Comparison of ENCODE assay signal across 1 cellular context in the genomic region with DNA sequence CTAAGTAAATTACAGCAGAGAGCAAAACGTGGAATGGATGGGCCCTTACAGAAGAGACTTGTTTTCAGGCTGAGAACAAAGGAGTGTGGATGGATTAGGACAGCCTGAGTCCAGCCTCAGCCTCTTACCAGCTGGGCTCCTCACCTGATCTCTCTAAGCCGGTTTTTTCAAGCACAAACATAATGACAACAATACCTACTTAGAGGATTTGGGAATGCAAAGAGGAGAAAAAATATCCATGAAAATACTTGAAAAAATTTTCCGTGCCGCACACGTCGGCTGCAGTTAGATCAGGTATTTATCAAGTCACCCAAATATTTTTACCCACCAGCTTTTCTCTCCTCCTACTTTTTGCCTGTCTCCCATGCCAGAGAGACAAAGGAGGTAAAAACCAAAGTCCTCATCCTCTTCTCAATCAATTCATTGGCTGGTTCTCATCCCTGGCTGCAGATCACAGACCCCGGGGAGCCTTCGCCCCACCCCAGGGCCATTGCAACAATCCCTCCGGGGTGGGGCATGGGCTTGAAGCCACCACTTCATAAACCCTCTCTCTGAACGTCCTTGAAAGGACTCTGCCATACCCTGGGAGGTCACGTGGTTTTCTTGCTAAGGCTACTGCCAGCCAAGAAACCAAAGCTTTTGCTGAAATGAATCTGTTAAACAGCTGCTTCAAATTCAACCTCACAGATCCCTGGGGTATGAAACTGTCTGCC.
TF ChIP-seq lines count a peak whose summit lies in the region.

No MANE protein-coding gene starts in this region.

TF ChIP-seq in HepG2, 621 proteins besides CTCF, POLR2A, EP300 and RAD21 (continued from another document and continues in another):
- TF ChIP-seq, protein P1, sequence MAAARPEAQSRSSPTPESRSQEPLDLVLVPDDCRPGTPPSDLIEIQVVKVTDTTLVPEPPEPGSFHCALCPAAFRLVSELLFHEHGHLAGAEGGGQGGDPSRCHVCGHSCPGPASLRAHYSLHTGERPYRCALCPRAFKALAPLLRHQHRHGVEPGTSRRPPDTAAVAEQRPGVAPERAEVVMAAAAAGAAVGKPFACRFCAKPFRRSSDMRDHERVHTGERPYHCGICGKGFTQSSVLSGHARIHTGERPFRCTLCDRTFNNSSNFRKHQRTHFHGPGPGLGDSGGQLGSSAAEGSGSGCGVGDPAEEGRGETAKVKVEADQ (CRISPR knock-in tag; IDR thresholded peaks at IDR 0.05; ENCODE audit: borderline replicate concordance) = no peak
- TF ChIP-seq NBN (conservative IDR thresholded peaks at IDR 0.05) (no peak), ZNF24 (IDR thresholded peaks at IDR 0.05) (no peak), ZFP90 (CRISPR knock-in tag; IDR thresholded peaks at IDR 0.05; ENCODE audit: borderline replicate concordance) (no peak), FOSL2 (CRISPR knock-in tag; IDR thresholded peaks at IDR 0.05) (peak; percentile 53), ZNF253 (CRISPR knock-in tag; IDR thresholded peaks at IDR 0.05; ENCODE audit: borderline replicate concordance) (no peak), HNRNPL (IDR thresholded peaks at IDR 0.05; ENCODE audit: low read depth, low read length) (no peak), NFYC (CRISPR knock-in tag; IDR thresholded peaks at IDR 0.05) (peak; percentile 22; the same call in 1 of the 2 replicates), TFDP2 (CRISPR knock-in tag; IDR thresholded peaks at IDR 0.05) (no peak), SETDB1 (CRISPR knock-in tag; IDR thresholded peaks at IDR 0.05; ENCODE audit: borderline replicate concordance) (no peak), ZNF224 (CRISPR knock-in tag; IDR thresholded peaks at IDR 0.05) (no peak), HDAC1 (CRISPR knock-in tag; IDR thresholded peaks at IDR 0.05) (no peak), RCOR2 (CRISPR knock-in tag; IDR thresholded peaks at IDR 0.05) (no peak), MNT (IDR thresholded peaks at IDR 0.05) (no peak), ZNF672 (CRISPR knock-in tag; IDR thresholded peaks at IDR 0.05) (no peak), TBL1XR1 (IDR thresholded peaks at IDR 0.05; ENCODE audit: borderline replicate concordance, low read length, partially characterized antibody) (no peak), JARID2 (CRISPR knock-in tag; IDR thresholded peaks at IDR 0.05; ENCODE audit: insufficient replicate concordance) (no peak), TCF12 (IDR thresholded peaks at IDR 0.05) (no peak), TCF12 (CRISPR knock-in tag; IDR thresholded peaks at IDR 0.05) (no peak), SMC3 (IDR thresholded peaks at IDR 0.05; ENCODE audit: low read length) (no peak), TRIM24 (CRISPR knock-in tag; IDR thresholded peaks at IDR 0.05) (no peak), ZC3H4 (CRISPR knock-in tag; IDR thresholded peaks at IDR 0.05; ENCODE audit: borderline replicate concordance) (no peak), ZNF430 (CRISPR knock-in tag; IDR thresholded peaks at IDR 0.05) (no peak), NCOA2 (CRISPR knock-in tag; IDR thresholded peaks at IDR 0.05) (peak; percentile 70; the same call in 1 of the 2 replicates), ZNF660 (CRISPR knock-in tag; IDR thresholded peaks at IDR 0.05; ENCODE audit: borderline replicate concordance, low read depth) (no peak), ZNF605 (CRISPR knock-in tag; IDR thresholded peaks at IDR 0.05) (0 out of 2 replicates have a peak, but pooled peaks have one; percentile 44), ZNF276 (CRISPR knock-in tag; IDR thresholded peaks at IDR 0.05; ENCODE audit: low read depth) (no peak), WIZ (CRISPR knock-in tag; IDR thresholded peaks at IDR 0.05) (no peak), ZFP36L1 (CRISPR knock-in tag; IDR thresholded peaks at IDR 0.05) (no peak)
- TF ChIP-seq, protein P2, sequence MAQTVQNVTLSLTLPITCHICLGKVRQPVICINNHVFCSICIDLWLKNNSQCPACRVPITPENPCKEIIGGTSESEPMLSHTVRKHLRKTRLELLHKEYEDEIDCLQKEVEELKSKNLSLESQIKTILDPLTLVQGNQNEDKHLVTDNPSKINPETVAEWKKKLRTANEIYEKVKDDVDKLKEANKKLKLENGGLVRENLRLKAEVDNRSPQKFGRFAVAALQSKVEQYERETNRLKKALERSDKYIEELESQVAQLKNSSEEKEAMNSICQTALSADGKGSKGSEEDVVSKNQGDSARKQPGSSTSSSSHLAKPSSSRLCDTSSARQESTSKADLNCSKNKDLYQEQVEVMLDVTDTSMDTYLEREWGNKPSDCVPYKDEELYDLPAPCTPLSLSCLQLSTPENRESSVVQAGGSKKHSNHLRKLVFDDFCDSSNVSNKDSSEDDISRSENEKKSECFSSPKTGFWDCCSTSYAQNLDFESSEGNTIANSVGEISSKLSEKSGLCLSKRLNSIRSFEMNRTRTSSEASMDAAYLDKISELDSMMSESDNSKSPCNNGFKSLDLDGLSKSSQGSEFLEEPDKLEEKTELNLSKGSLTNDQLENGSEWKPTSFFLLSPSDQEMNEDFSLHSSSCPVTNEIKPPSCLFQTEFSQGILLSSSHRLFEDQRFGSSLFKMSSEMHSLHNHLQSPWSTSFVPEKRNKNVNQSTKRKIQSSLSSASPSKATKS (CRISPR knock-in tag; IDR thresholded peaks at IDR 0.05) = no peak
- TF ChIP-seq, protein P3, sequence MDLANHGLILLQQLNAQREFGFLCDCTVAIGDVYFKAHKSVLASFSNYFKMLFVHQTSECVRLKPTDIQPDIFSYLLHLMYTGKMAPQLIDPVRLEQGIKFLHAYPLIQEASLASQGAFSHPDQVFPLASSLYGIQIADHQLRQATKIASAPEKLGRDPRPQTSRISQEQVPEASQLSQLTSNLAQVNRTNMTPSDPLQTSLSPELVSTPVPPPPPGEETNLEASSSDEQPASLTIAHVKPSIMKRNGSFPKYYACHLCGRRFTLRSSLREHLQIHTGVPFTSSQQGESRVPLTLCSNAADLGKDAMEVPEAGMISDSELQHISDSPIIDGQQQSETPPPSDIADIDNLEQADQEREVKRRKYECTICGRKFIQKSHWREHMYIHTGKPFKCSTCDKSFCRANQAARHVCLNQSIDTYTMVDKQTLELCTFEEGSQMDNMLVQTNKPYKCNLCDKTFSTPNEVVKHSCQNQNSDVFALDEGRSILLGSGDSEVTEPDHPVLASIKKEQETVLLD (CRISPR knock-in tag; IDR thresholded peaks at IDR 0.05; ENCODE audit: low read depth) = no peak
- TF ChIP-seq, protein P4, sequence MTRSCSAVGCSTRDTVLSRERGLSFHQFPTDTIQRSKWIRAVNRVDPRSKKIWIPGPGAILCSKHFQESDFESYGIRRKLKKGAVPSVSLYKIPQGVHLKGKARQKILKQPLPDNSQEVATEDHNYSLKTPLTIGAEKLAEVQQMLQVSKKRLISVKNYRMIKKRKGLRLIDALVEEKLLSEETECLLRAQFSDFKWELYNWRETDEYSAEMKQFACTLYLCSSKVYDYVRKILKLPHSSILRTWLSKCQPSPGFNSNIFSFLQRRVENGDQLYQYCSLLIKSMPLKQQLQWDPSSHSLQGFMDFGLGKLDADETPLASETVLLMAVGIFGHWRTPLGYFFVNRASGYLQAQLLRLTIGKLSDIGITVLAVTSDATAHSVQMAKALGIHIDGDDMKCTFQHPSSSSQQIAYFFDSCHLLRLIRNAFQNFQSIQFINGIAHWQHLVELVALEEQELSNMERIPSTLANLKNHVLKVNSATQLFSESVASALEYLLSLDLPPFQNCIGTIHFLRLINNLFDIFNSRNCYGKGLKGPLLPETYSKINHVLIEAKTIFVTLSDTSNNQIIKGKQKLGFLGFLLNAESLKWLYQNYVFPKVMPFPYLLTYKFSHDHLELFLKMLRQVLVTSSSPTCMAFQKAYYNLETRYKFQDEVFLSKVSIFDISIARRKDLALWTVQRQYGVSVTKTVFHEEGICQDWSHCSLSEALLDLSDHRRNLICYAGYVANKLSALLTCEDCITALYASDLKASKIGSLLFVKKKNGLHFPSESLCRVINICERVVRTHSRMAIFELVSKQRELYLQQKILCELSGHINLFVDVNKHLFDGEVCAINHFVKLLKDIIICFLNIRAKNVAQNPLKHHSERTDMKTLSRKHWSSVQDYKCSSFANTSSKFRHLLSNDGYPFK (CRISPR knock-in tag; IDR thresholded peaks at IDR 0.05; ENCODE audit: borderline replicate concordance) = no peak
- TF ChIP-seq, protein P5, sequence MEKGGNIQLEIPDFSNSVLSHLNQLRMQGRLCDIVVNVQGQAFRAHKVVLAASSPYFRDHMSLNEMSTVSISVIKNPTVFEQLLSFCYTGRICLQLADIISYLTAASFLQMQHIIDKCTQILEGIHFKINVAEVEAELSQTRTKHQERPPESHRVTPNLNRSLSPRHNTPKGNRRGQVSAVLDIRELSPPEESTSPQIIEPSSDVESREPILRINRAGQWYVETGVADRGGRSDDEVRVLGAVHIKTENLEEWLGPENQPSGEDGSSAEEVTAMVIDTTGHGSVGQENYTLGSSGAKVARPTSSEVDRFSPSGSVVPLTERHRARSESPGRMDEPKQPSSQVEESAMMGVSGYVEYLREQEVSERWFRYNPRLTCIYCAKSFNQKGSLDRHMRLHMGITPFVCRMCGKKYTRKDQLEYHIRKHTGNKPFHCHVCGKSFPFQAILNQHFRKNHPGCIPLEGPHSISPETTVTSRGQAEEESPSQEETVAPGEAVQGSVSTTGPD (CRISPR knock-in tag; IDR thresholded peaks at IDR 0.05) = no peak
- TF ChIP-seq, protein P6, sequence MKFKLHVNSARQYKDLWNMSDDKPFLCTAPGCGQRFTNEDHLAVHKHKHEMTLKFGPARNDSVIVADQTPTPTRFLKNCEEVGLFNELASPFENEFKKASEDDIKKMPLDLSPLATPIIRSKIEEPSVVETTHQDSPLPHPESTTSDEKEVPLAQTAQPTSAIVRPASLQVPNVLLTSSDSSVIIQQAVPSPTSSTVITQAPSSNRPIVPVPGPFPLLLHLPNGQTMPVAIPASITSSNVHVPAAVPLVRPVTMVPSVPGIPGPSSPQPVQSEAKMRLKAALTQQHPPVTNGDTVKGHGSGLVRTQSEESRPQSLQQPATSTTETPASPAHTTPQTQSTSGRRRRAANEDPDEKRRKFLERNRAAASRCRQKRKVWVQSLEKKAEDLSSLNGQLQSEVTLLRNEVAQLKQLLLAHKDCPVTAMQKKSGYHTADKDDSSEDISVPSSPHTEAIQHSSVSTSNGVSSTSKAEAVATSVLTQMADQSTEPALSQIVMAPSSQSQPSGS (CRISPR knock-in tag; IDR thresholded peaks at IDR 0.05) = no peak
- TF ChIP-seq, protein P7, sequence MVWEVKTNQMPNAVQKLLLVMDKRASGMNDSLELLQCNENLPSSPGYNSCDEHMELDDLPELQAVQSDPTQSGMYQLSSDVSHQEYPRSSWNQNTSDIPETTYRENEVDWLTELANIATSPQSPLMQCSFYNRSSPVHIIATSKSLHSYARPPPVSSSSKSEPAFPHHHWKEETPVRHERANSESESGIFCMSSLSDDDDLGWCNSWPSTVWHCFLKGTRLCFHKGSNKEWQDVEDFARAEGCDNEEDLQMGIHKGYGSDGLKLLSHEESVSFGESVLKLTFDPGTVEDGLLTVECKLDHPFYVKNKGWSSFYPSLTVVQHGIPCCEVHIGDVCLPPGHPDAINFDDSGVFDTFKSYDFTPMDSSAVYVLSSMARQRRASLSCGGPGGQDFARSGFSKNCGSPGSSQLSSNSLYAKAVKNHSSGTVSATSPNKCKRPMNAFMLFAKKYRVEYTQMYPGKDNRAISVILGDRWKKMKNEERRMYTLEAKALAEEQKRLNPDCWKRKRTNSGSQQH (CRISPR knock-in tag; IDR thresholded peaks at IDR 0.05; ENCODE audit: low read depth) = no peak
- TF ChIP-seq, protein P8, sequence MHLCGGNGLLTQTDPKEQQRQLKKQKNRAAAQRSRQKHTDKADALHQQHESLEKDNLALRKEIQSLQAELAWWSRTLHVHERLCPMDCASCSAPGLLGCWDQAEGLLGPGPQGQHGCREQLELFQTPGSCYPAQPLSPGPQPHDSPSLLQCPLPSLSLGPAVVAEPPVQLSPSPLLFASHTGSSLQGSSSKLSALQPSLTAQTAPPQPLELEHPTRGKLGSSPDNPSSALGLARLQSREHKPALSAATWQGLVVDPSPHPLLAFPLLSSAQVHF (CRISPR knock-in tag; IDR thresholded peaks at IDR 0.05) = no peak
